ENCODE assay signal across 8 cellular contexts in genomic region chr17:1197379-1197778, GRCh38. TPM values are rescaled to one million over a fixed set of nuclear protein-coding genes. Genes with fewer than 3 reads are reported as not detected.
A peak's percentile ranks its signal among the peaks of the same experiment; 100 is the strongest.
DNase-seq lines count a peak whose midpoint lies in the region; TF ChIP-seq lines count a peak whose summit lies in the region.

No MANE protein-coding gene starts in this region.

- H3K4me1 Mint-ChIP-seq in osteocyte (ENCODE audit: unreplicated experiment): peaks cover 19% of the 10 kb centered on the region

- H3K36me3 Mint-ChIP-seq in osteocyte (ENCODE audit: unreplicated experiment): no peaks in the 10 kb centered on the region

- H3K9me3 Mint-ChIP-seq in osteocyte (ENCODE audit: unreplicated experiment): no peaks in the 10 kb centered on the region

- peak overlapping the region; percentile 61 for H3K27ac Mint-ChIP-seq in osteocyte (ENCODE audit: unreplicated experiment)

- H3K4me3 Mint-ChIP-seq in osteocyte (ENCODE audit: unreplicated experiment): no peak overlapping the region

- DNase-seq in KG1 (lab: John Stamatoyannopoulos, UW): peak; percentile 38
- DNase-seq in coronary artery (ENCODE audit: low spot score): no peak
- no peak for DNase-seq in osteocyte (ENCODE audit: extremely low spot score, unreplicated experiment)
- DNase-seq in HUDEP-2 (lab: John Stamatoyannopoulos, UW; ENCODE audit: unreplicated experiment in 76 of 76): no peak
- no peak for DNase-seq in T-helper 9 cell
- DNase-seq in NCI-H446 (lab: John Stamatoyannopoulos, UW): no peak
- DNase-seq in LoVo (ENCODE audit: low spot score): no peak

- H3K4me3 ChIP-seq in GM12875 (ENCODE audit: low read depth, low read length) (peak overlapping the region; percentile 32), coronary artery (no peak overlapping the region)

- peak overlapping the region; percentile 28 to 65 for H3K27ac ChIP-seq in coronary artery

- H3K27me3 Mint-ChIP-seq in osteocyte (ENCODE audit: unreplicated experiment): no peaks in the 10 kb centered on the region

- TF ChIP-seq CTCF in GM12875 (IDR thresholded peaks at IDR 0.05; ENCODE audit: borderline replicate concordance, insufficient read depth, low read depth, low read length): no peak
- TF ChIP-seq CTCF in coronary artery (IDR thresholded peaks at IDR 0.05): no peak
- TF ChIP-seq CTCF in osteocyte (IDR thresholded peaks at IDR 0.05): no peak

RNA-seq across cellular contexts. Expression of gene ABR, which starts 17.6 kb away (rescaled TPM):
- 110 and 114 TPM in 2 replicates for total RNA-seq in osteocyte
